ENCODE assay signal across 8 cellular contexts in the genomic region with DNA sequence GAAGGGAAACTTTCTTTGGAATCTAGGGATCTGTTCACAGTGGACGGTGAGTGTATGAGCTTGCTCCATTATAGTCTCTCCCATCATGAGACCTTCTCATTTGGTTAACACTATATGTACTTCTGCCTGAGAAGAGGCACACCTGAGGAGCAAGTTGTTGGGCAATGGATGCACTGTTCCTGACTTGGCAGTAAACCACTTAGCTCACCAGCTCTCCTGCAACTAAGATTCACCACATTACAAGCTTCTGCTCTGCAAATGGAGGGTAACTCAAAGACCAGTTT. TPM values are rescaled to one million over a fixed set of nuclear protein-coding genes. Genes with fewer than 3 reads are reported as not detected.
A peak's percentile ranks its signal among the peaks of the same experiment; 100 is the strongest.
DNase-seq lines count a peak whose midpoint lies in the region; ATAC-seq and TF ChIP-seq lines count a peak whose summit lies in the region.

No MANE protein-coding gene starts in this region.

- H2AFZ ChIP-seq in SK-N-SH (ENCODE audit: low read depth): no peak overlapping the region

- DNase-seq in SK-N-SH: no peak
- no peak for DNase-seq in activated CD8-positive, alpha-beta T cell treated with anti-CD3 and anti-CD28 coated beads for 36 hours
- DNase-seq in left lobe of liver (ENCODE audit: low spot score): no peak
- DNase-seq in NCI-H1436 (lab: John Stamatoyannopoulos, UW): no peak

- H3K27me3 ChIP-seq in SK-N-SH (ENCODE audit: insufficient read depth): no peaks in the 10 kb centered on the region
- no peaks in the 10 kb centered on the region for H3K27me3 ChIP-seq in stomach smooth muscle (ENCODE audit: control insufficient read depth in 1 of 2, insufficient read depth in 2 of 2, low read length in 2 of 2)

- H3K27me3 Mint-ChIP-seq in activated CD8-positive, alpha-beta T cell treated with anti-CD3 and anti-CD28 coated beads for 36 hours: no peaks in the 10 kb centered on the region

- H3K9me3 Mint-ChIP-seq in activated CD8-positive, alpha-beta T cell treated with anti-CD3 and anti-CD28 coated beads for 36 hours: peaks cover 4% of the 10 kb centered on the region

- peak overlapping the region; percentile 73 to 96; a peak in 3 of 4 replicates for H3K27ac ChIP-seq in SK-N-SH (ENCODE audit: low read depth in 2 of 2, low read length in 1 of 2)
- peak overlapping the region; percentile 67 for H3K27ac ChIP-seq in stomach smooth muscle (ENCODE audit: low read length)

- peak overlapping the region; percentile 74 for H3K4me2 ChIP-seq in SK-N-SH

- no peak for TF ChIP-seq EP300 in SK-N-SH (IDR thresholded peaks at IDR 0.05; ENCODE audit: borderline replicate concordance in 1 of 2, low read depth in 1 of 2, low read length in 1 of 2)

- H3K4me3 Mint-ChIP-seq in activated CD8-positive, alpha-beta T cell treated with anti-CD3 and anti-CD28 coated beads for 36 hours: peak overlapping the region; percentile 79

- H3K27ac Mint-ChIP-seq in activated CD8-positive, alpha-beta T cell treated with anti-CD3 and anti-CD28 coated beads for 36 hours: peak overlapping the region; percentile 90

- H3K4me1 Mint-ChIP-seq in activated CD8-positive, alpha-beta T cell treated with anti-CD3 and anti-CD28 coated beads for 36 hours (ENCODE audit: low read depth): peaks cover 45% of the 10 kb centered on the region

- no peaks in the 10 kb centered on the region for H3K9me2 ChIP-seq in SK-N-SH

- no peak for TF ChIP-seq RAD21 in SK-N-SH (IDR thresholded peaks at IDR 0.05; ENCODE audit: low read length)

- peaks cover 8 to 43% of the 10 kb centered on the region in 2 experiments for H3K4me1 ChIP-seq in SK-N-SH (ENCODE audit: control insufficient read depth in 1 of 2, insufficient read depth in 2 of 2, low read depth in 1 of 2, low read length in 1 of 2)
- peaks cover 28% of the 10 kb centered on the region for H3K4me1 ChIP-seq in stomach smooth muscle (ENCODE audit: control insufficient read depth, insufficient read depth, low read length)

- ATAC-seq in SK-N-SH treated with all-trans-retinoic acid at 6 μM for 48 hours (no peak), left lobe of liver (peak; percentile 34), GM18907 (IDR thresholded peaks at IDR 0.05; ENCODE audit: unreplicated experiment) (no peak), GM21447 (IDR thresholded peaks at IDR 0.05; ENCODE audit: unreplicated experiment) (no peak)
- no peak for ATAC-seq in activated CD8-positive, alpha-beta T cell treated with anti-CD3 and anti-CD28 coated beads for 36 hours

- WGBS in SK-N-SH (ENCODE audit: low lambda C conversion rate): 64% methylated on average over 1 of the region's 1 CpG

- peaks cover 0 to 9% of the 10 kb centered on the region in 2 experiments for H3K36me3 ChIP-seq in SK-N-SH (replicated peaks in 1 of 2; ENCODE audit: control insufficient read depth in 1 of 2, insufficient read depth in 2 of 2, low read length in 1 of 2)
- H3K36me3 ChIP-seq in stomach smooth muscle (ENCODE audit: control insufficient read depth in 2 of 2, insufficient read depth in 2 of 2, low read length in 2 of 2): no peaks in the 10 kb centered on the region

- CTCF ChIA-PET in SK-N-SH (lab: Yijun Ruan, JAX): interaction anchor here (1.1 to 4.5 kb wide), 4 partner anchors 22 to 196 kb away, joined by 3 to 17 read pairs (median 5); no protein-coding TSS in a partner anchor
- CTCF ChIA-PET in activated CD8-positive, alpha-beta T cell treated with anti-CD3 and anti-CD28 coated beads for 36 hours (lab: Charles Lee): interaction anchor here (0.6 to 6.3 kb wide), 9 partner anchors 9 to 45 kb away, joined by 3 to 80 read pairs (median 6); a partner anchor contains a TSS

- POLR2A ChIA-PET in SK-N-SH (lab: Yijun Ruan, JAX): no interaction called here
- POLR2A ChIA-PET in activated CD8-positive, alpha-beta T cell treated with anti-CD3 and anti-CD28 coated beads for 36 hours (lab: Charles Lee): interaction anchor here (0.6 to 6.3 kb wide), 9 partner anchors 9 to 242 kb away, joined by 3 to 85 read pairs (median 7); a partner anchor contains a TSS

- H3K36me3 Mint-ChIP-seq in activated CD8-positive, alpha-beta T cell treated with anti-CD3 and anti-CD28 coated beads for 36 hours (ENCODE audit: low read depth): peaks cover 30% of the 10 kb centered on the region

- H3K9ac ChIP-seq in SK-N-SH (no peak overlapping the region), stomach smooth muscle (ENCODE audit: low read length in 2 of 2) (no peak overlapping the region)

- H3K79me2 ChIP-seq in SK-N-SH (ENCODE audit: insufficient read depth): peaks cover 84% of the 10 kb centered on the region

- no peaks in the 10 kb centered on the region for H3K9me3 ChIP-seq in SK-N-SH
- no peaks in the 10 kb centered on the region for H3K9me3 ChIP-seq in stomach smooth muscle (ENCODE audit: control insufficient read depth in 2 of 2, low read length in 2 of 2)

- no peak for TF ChIP-seq CTCF in SK-N-SH (IDR thresholded peaks at IDR 0.05)
- TF ChIP-seq CTCF in activated CD8-positive, alpha-beta T cell treated with anti-CD3 and anti-CD28 coated beads for 36 hours (IDR thresholded peaks at IDR 0.05): no peak

- peaks cover 25% of the 10 kb centered on the region for H4K20me1 ChIP-seq in SK-N-SH (ENCODE audit: insufficient read depth)

- intact Hi-C loops in activated CD8-positive, alpha-beta T cell treated with anti-CD3 and anti-CD28 coated beads for 36 hours (cut with micrococcal nuclease): loop anchor here (1.0 kb wide), 1 partner anchor 8 kb away; no protein-coding TSS in a partner anchor

- peaks cover 39% of the 10 kb centered on the region for H3F3A ChIP-seq in SK-N-SH (replicated peaks; ENCODE audit: insufficient read depth)

- H3K4me3 ChIP-seq in SK-N-SH (ENCODE audit: low read depth in 2 of 2, low read length in 1 of 2): no peak overlapping the region
- peak overlapping the region; percentile 25 to 40 for H3K4me3 ChIP-seq in stomach smooth muscle (ENCODE audit: low read length in 2 of 2)

TF ChIP-seq in SK-N-SH, 30 proteins besides CTCF, POLR2A, EP300 and RAD21 (continues in another document):
- TF ChIP-seq TCF12 (IDR thresholded peaks at IDR 0.05) (no peak), MXI1 (IDR thresholded peaks at IDR 0.05; ENCODE audit: low read depth, low read length) (no peak), MEF2A (IDR thresholded peaks at IDR 0.05; ENCODE audit: borderline replicate concordance, low read depth) (no peak), FOXJ3 (CRISPR knock-in tag; IDR thresholded peaks at IDR 0.05) (no peak), NRF1 (IDR thresholded peaks at IDR 0.05; ENCODE audit: low read depth, low read length) (no peak)
- TF ChIP-seq, protein P1, sequence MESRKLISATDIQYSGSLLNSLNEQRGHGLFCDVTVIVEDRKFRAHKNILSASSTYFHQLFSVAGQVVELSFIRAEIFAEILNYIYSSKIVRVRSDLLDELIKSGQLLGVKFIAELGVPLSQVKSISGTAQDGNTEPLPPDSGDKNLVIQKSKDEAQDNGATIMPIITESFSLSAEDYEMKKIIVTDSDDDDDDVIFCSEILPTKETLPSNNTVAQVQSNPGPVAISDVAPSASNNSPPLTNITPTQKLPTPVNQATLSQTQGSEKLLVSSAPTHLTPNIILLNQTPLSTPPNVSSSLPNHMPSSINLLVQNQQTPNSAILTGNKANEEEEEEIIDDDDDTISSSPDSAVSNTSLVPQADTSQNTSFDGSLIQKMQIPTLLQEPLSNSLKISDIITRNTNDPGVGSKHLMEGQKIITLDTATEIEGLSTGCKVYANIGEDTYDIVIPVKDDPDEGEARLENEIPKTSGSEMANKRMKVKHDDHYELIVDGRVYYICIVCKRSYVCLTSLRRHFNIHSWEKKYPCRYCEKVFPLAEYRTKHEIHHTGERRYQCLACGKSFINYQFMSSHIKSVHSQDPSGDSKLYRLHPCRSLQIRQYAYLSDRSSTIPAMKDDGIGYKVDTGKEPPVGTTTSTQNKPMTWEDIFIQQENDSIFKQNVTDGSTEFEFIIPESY (IDR thresholded peaks at IDR 0.05; ENCODE audit: borderline replicate concordance, low read depth): no peak

TF ChIP-seq in SK-N-SH treated with all-trans-retinoic acid at 6 μM for 48 hours, 23 proteins besides CTCF, POLR2A, EP300 and RAD21 (continues in another document):
- TF ChIP-seq ZNF565 (CRISPR knock-in tag; conservative IDR thresholded peaks at IDR 0.05; ENCODE audit: low read depth): no peak
- TF ChIP-seq, protein P2, sequence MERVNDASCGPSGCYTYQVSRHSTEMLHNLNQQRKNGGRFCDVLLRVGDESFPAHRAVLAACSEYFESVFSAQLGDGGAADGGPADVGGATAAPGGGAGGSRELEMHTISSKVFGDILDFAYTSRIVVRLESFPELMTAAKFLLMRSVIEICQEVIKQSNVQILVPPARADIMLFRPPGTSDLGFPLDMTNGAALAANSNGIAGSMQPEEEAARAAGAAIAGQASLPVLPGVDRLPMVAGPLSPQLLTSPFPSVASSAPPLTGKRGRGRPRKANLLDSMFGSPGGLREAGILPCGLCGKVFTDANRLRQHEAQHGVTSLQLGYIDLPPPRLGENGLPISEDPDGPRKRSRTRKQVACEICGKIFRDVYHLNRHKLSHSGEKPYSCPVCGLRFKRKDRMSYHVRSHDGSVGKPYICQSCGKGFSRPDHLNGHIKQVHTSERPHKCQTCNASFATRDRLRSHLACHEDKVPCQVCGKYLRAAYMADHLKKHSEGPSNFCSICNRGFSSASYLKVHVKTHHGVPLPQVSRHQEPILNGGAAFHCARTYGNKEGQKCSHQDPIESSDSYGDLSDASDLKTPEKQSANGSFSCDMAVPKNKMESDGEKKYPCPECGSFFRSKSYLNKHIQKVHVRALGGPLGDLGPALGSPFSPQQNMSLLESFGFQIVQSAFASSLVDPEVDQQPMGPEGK (CRISPR knock-in tag; IDR thresholded peaks at IDR 0.05; ENCODE audit: borderline replicate concordance): no peak
- TF ChIP-seq, protein P3, sequence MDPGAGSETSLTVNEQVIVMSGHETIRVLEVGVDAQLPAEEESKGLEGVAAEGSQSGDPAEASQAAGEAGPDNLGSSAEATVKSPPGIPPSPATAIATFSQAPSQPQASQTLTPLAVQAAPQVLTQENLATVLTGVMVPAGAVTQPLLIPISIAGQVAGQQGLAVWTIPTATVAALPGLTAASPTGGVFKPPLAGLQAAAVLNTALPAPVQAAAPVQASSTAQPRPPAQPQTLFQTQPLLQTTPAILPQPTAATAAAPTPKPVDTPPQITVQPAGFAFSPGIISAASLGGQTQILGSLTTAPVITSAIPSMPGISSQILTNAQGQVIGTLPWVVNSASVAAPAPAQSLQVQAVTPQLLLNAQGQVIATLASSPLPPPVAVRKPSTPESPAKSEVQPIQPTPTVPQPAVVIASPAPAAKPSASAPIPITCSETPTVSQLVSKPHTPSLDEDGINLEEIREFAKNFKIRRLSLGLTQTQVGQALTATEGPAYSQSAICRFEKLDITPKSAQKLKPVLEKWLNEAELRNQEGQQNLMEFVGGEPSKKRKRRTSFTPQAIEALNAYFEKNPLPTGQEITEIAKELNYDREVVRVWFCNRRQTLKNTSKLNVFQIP (CRISPR knock-in tag; IDR thresholded peaks at IDR 0.05; ENCODE audit: borderline replicate concordance, low read depth): no peak
- no peak for TF ChIP-seq ZNF8 (CRISPR knock-in tag; IDR thresholded peaks at IDR 0.05)
- no peak for TF ChIP-seq ESRRG (CRISPR knock-in tag; IDR thresholded peaks at IDR 0.05)
- no peak for TF ChIP-seq PPARA (CRISPR knock-in tag; IDR thresholded peaks at IDR 0.05; ENCODE audit: borderline replicate concordance)

RNA-seq across cellular contexts. Expression of a gene that starts 10.2 kb away (rescaled TPM):
- 37.6 and 45.9 TPM in 2 replicates for polyA plus RNA-seq in SK-N-SH (2012; rRNA removed)
- polyA plus RNA-seq in SK-N-SH (2012; cell fraction: cytosol; rRNA removed): 34.1 and 37.3 TPM in 2 replicates
- 141 and 172 TPM in 2 replicates for polyA plus RNA-seq in SK-N-SH (2012; cell fraction: nucleus; rRNA removed)
- 100 to 1,000 TPM; 201 to 215 TPM for total RNA-seq in activated CD8-positive, alpha-beta T cell treated with anti-CD3 and anti-CD28 coated beads for 36 hours
- total RNA-seq in left lobe of liver: 89.9 TPM

Comparison
In these comparisons a context has a peak if more than half of its experiments do, and no peak if none do; other contexts are left out.
1. H3K4me3 ChIP-seq: peak in stomach smooth muscle (2 of 2); none in SK-N-SH (0 of 2).